In genomic region chr6:118934461-118935330, GRCh38 we compare ENCODE assay signal across 8 cellular contexts. TPM values are rescaled to one million over a fixed set of nuclear protein-coding genes. Genes with fewer than 3 reads are reported as not detected.
DNase-seq lines count a peak whose midpoint lies in the region; FAIRE-seq and TF ChIP-seq lines count a peak whose summit lies in the region.

MCM9 (minus strand) TSS chr6:118935159; CDS start chr6:118931723, 3,436 bp downstream.

- peak within 1 kb of the TSS; percentile 59 for H3K4me2 ChIP-seq in neural cell (ENCODE audit: low read length)

- peak within 1 kb of the TSS; percentile 99 for H3K9ac ChIP-seq in ES-I3 (ENCODE audit: low read depth, low read length)
- peak within 1 kb of the TSS; percentile 54 for H3K9ac ChIP-seq in neural cell (ENCODE audit: low read length)

- no peaks in the 10 kb centered on the region for H3F3A ChIP-seq in neural cell (ENCODE audit: insufficient read depth, low read length, poor library complexity, severe bottlenecking)

- H3K4me3 ChIP-seq in fibroblast of villous mesenchyme (ENCODE audit: low read depth, low read length), result peak within 1 kb of the TSS; percentile 95
- peak within 1 kb of the TSS; percentile 92 for H3K4me3 ChIP-seq in neural cell (ENCODE audit: low read length)
- peak within 1 kb of the TSS; percentile 67 to 88 (median 86) for H3K4me3 ChIP-seq in stomach

- TF ChIP-seq RAD21 in neural cell (conservative IDR thresholded peaks at IDR 0.05), result peak; percentile 22

- H3K9me3 ChIP-seq in ES-I3 (ENCODE audit: control insufficient read depth, insufficient read depth, low read length), result 0 out of 2 replicates have a peak, but pooled peaks cover 5% of the 10 kb centered on the region
- H3K9me3 ChIP-seq in neural cell (ENCODE audit: low read length), result no peaks in the 10 kb centered on the region
- no peaks in the 10 kb centered on the region for H3K9me3 ChIP-seq in stomach

- H3K4me1 ChIP-seq in ES-I3 (ENCODE audit: insufficient read depth, low read length), result peaks cover 3% of the 10 kb centered on the region; the same call in 1 of the 2 replicates
- H3K4me1 ChIP-seq in stomach, result peaks cover 3 to 36% (median 19%) of the 10 kb centered on the region in 4 donors

- DNase-seq in H54 (ENCODE audit: insufficient read length, low spot score) (peak; percentile 76), LoVo (ENCODE audit: low spot score) (peak; percentile 91), SHP77 treated with DMSO at 0.1 percent for 48 hours (lab: John Stamatoyannopoulos, UW) (peak; percentile 48), fibroblast of villous mesenchyme (ENCODE audit: low read depth) (peak; percentile 85), stomach (peak; percentile 93)
- DNase-seq in activated effector memory CD4-positive, alpha-beta T cell treated with anti-CD3 and anti-CD28 coated beads, Interleukin-2, amount 50 U/mL, for 16 hours, result peak; percentile 95

- TF ChIP-seq POLR2A in H54 (IDR thresholded peaks at IDR 0.05; ENCODE audit: low read depth, low read length), result peak; percentile 42; the same call in 1 of the 2 replicates
- no peak for TF ChIP-seq POLR2A in stomach (IDR thresholded peaks at IDR 0.05)

- FAIRE-seq in H54 (lab: Jason Lieb, UNC), result peak; percentile 43

- WGBS in stomach, 5 donors, result 0 to 1% (median 1%) methylated on average over 38 to 95 of the region's 95 CpGs

- TF ChIP-seq CTCF in fibroblast of villous mesenchyme (IDR thresholded peaks at IDR 0.05; ENCODE audit: insufficient read depth, low read depth, low read length), result no peak
- TF ChIP-seq CTCF in neural cell (IDR thresholded peaks at IDR 0.05; ENCODE audit: poor library complexity, severe bottlenecking), result peak; percentile 24
- TF ChIP-seq CTCF in stomach (IDR thresholded peaks at IDR 0.05), result no peak

- H3K27me3 ChIP-seq in neural cell (ENCODE audit: insufficient read depth, low read depth, low read length) (no peaks in the 10 kb centered on the region), stomach (no peaks in the 10 kb centered on the region)

- no peaks in the 10 kb centered on the region for H4K20me1 ChIP-seq in neural cell (ENCODE audit: insufficient read depth)

- intact Hi-C loops in stomach (cut with DNase I; ENCODE audit: low total_unique reads), result no loop called here

- H2AFZ ChIP-seq in neural cell (ENCODE audit: low read depth, low read length), result peak within 1 kb of the TSS; percentile 68

- peak within 1 kb of the TSS; percentile 24 for H3K27ac ChIP-seq in neural cell (ENCODE audit: low read length)
- H3K27ac ChIP-seq in stomach, result peak within 1 kb of the TSS; percentile 93 to 98 (median 97)

- 0 out of 2 replicates have a peak, but pooled peaks cover 2% of the 10 kb centered on the region for H3K36me3 ChIP-seq in ES-I3 (ENCODE audit: insufficient read depth, low read length)
- H3K36me3 ChIP-seq in neural cell (ENCODE audit: insufficient read depth, low read length), result no peaks in the 10 kb centered on the region
- H3K36me3 ChIP-seq in stomach, result peaks cover 13 to 30% (median 25%) of the 10 kb centered on the region in 4 donors

- H3K9me2 ChIP-seq in neural cell (ENCODE audit: insufficient read depth, low read length), result no peaks in the 10 kb centered on the region

- TF ChIP-seq EP300 in neural cell (conservative IDR thresholded peaks at IDR 0.05; ENCODE audit: poor library complexity, severe bottlenecking), result peak; percentile 26
- no peak for TF ChIP-seq EP300 in stomach (IDR thresholded peaks at IDR 0.05)

- no peaks in the 10 kb centered on the region for H3K79me2 ChIP-seq in neural cell (replicated peaks; ENCODE audit: insufficient read depth, low read length)

TF ChIP-seq in neural cell, 6 proteins besides CTCF, POLR2A, EP300 and RAD21:
- TF ChIP-seq SMC3 (conservative IDR thresholded peaks at IDR 0.05; ENCODE audit: poor library complexity), result peak; percentile 42
- no peak for TF ChIP-seq EZH2 (IDR thresholded peaks at IDR 0.05; ENCODE audit: borderline replicate concordance, insufficient read depth, low read length, poor library complexity, severe bottlenecking)
- no peak for TF ChIP-seq REST (IDR thresholded peaks at IDR 0.05; ENCODE audit: borderline replicate concordance)
- TF ChIP-seq TAF1 (IDR thresholded peaks at IDR 0.05; ENCODE audit: low read depth), result no peak
- TF ChIP-seq POLR2AphosphoS5 (IDR thresholded peaks at IDR 0.05), result peak; percentile 15
- peak; percentile 82 for TF ChIP-seq MXI1 (conservative IDR thresholded peaks at IDR 0.05; ENCODE audit: poor library complexity, severe bottlenecking)

RNA-seq across cellular contexts. Expression of gene MCM9, which starts in this region (rescaled TPM):
- 14.8 and 15.1 TPM in 2 replicates for total RNA-seq in fibroblast of villous mesenchyme
- 7.8 TPM in 2 replicates for polyA plus RNA-seq in neural cell
- 4.9 and 8.0 TPM in 2 replicates for polyA minus RNA-seq in neural cell
- total RNA-seq in stomach, result 10 to 100 TPM in 4 of 5 donors, under 1 TPM in 1; 0.29 to 85.7 (median 30.1) TPM
- polyA plus RNA-seq in stomach, result 1 to 10 TPM; 2.0 to 4.1 (median 3.4) TPM

Comparison
In these comparisons a context has a peak if more than half of its experiments do, and no peak if none do; other contexts are left out.
1. Peak in every context shown above with its lines: DNase-seq, H3K4me3 ChIP-seq and H3K27ac ChIP-seq.